ENCODE assay signal across 25 cellular contexts in the genomic region with DNA sequence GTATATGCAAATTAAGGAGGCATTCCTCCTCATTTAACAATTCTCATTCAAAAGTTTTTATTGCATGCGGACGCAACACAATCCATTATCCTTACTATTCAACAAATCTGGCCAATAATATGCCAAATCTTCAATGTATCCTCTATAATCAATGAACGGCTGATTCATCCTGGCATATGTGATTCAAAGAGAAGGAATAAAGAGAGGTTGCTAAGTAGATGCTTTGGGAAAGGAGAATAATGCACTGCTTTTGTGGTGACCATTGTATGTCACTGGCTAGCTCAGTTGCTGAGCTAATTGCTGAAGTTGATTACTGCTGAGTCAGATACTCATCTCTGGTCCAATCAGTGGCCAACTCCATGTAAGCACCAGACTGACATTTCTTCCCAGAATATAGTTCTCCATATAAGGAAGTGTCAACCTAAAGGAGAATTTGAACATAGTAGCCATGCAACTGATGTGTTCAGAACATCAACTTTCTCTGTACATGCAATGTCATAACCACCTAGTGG.
"Had no signal": no experiment of that assay in that cellular context is flagged by ENCODE, and none has a peak within 500 bp of the region (broad histone marks: within the 10 kb centered on the region; RNA-seq: fewer than 3 reads in every experiment).

No MANE protein-coding gene starts in this region.

- ATAC-seq: effector memory CD8-positive, alpha-beta T cell; gastroesophageal sphincter; left lung; lower lobe of right lung; natural killer cell treated with Interleukin-12 subunit alpha and Interleukin-12 subunit beta and Interleukin-15 and Interleukin-18, amount 100 ng/mL, for 72 hours; psoas muscle; sciatic nerve; stimulated activated memory B cell treated with anti-CD40 and anti-IgM and Interleukin-4, amounts not matched to agents 10 μg/mL and 1 μg/mL and 100 μg/mL, for 72 hours; upper lobe of right lung had no signal

- FAIRE-seq: keratinocyte had no signal

- H3K27me3 ChIP-seq: esophagus squamous epithelium, gastroesophageal sphincter, left lung, spleen, tibial artery, upper lobe of right lung, vagina had no signal

- H3K27me3 Mint-ChIP-seq: dendritic cell treated with granulocyte-macrophage colony-stimulating factor and Interleukin-4, amounts not matched to agents 40 ng/mL and 50 ng/mL, for 4 days; effector memory CD8-positive, alpha-beta T cell; natural killer cell treated with Interleukin-12 subunit alpha and Interleukin-12 subunit beta and Interleukin-15 and Interleukin-18, amount 100 ng/mL, for 72 hours had no signal

- H3K27ac Mint-ChIP-seq: dendritic cell treated with granulocyte-macrophage colony-stimulating factor and Interleukin-4, amounts not matched to agents 40 ng/mL and 50 ng/mL, for 4 days; effector memory CD8-positive, alpha-beta T cell; immature natural killer cell; memory B cell; natural killer cell treated with Interleukin-12 subunit alpha and Interleukin-12 subunit beta and Interleukin-15 and Interleukin-18, amount 100 ng/mL, for 72 hours; stimulated activated memory B cell treated with anti-CD40 and anti-IgM and Interleukin-4, amounts not matched to agents 10 μg/mL and 1 μg/mL and 100 μg/mL, for 72 hours; stimulated activated naive CD8-positive, alpha-beta T cell treated with anti-CD3 and anti-CD28 coated beads, Interleukin-15, Interleukin-2, amounts not matched to agents 100 ng/mL and 50 ng/mL, for 24 hours had no signal

- H3K9me3 Mint-ChIP-seq: memory B cell had no signal

- DNase-seq: effector memory CD8-positive, alpha-beta T cell; esophagus squamous epithelium; foreskin fibroblast; glutamatergic neuron; immature natural killer cell; left lung; lower lobe of right lung; midbrain; psoas muscle; retina; spleen; stimulated activated CD4-positive, alpha-beta T cell treated with anti-CD3 and anti-CD28 coated beads, Interleukin-15, amount 100 ng/mL, for 24 hours; stimulated activated CD4-positive, alpha-beta T cell treated with anti-CD3 and anti-CD28 coated beads, Interleukin-1b, Interleukin-23, amount 100 ng/mL, for 48 hours; stimulated activated CD4-positive, alpha-beta T cell treated with anti-CD3 and anti-CD28 coated beads, Interleukin-4, amount 100 ng/mL, for 24 hours; tibial artery; upper lobe of right lung had no signal

- H3K36me3 Mint-ChIP-seq: memory B cell; stimulated activated memory B cell treated with anti-CD40 and anti-IgM and Interleukin-4, amounts not matched to agents 10 μg/mL and 1 μg/mL and 100 μg/mL, for 72 hours had no signal

- H3K27ac ChIP-seq: esophagus squamous epithelium, gastroesophageal sphincter, left lung, lower lobe of right lung, psoas muscle, spleen, tibial artery, upper lobe of right lung, vagina had no signal

- H3K4me1 ChIP-seq: esophagus squamous epithelium, gastroesophageal sphincter, left lung, lower lobe of right lung, psoas muscle, spleen, upper lobe of right lung, vagina had no signal

- H3K4me3 Mint-ChIP-seq: dendritic cell treated with granulocyte-macrophage colony-stimulating factor and Interleukin-4, amounts not matched to agents 40 ng/mL and 50 ng/mL, for 4 days; effector memory CD8-positive, alpha-beta T cell; immature natural killer cell; memory B cell; natural killer cell treated with Interleukin-12 subunit alpha and Interleukin-12 subunit beta and Interleukin-15 and Interleukin-18, amount 100 ng/mL, for 72 hours; stimulated activated memory B cell treated with anti-CD40 and anti-IgM and Interleukin-4, amounts not matched to agents 10 μg/mL and 1 μg/mL and 100 μg/mL, for 72 hours; stimulated activated naive CD8-positive, alpha-beta T cell treated with anti-CD3 and anti-CD28 coated beads, Interleukin-15, Interleukin-2, amounts not matched to agents 100 ng/mL and 50 ng/mL, for 24 hours had no signal

- H3K36me3 ChIP-seq: esophagus squamous epithelium, gastroesophageal sphincter, left lung, lower lobe of right lung, spleen, tibial artery, upper lobe of right lung, vagina had no signal

- H3K4me1 Mint-ChIP-seq: immature natural killer cell; memory B cell; stimulated activated memory B cell treated with anti-CD40 and anti-IgM and Interleukin-4, amounts not matched to agents 10 μg/mL and 1 μg/mL and 100 μg/mL, for 72 hours had no signal

- H3K9me3 ChIP-seq: esophagus squamous epithelium, gastroesophageal sphincter, left lung, lower lobe of right lung, psoas muscle, tibial artery, upper lobe of right lung, vagina had no signal

- H3K4me3 ChIP-seq: esophagus squamous epithelium, gastroesophageal sphincter, left lung, lower lobe of right lung, psoas muscle, spleen, tibial artery, upper lobe of right lung, vagina had no signal
